ENCODE assay signal across 1 cellular context in genomic region chr11:76444384-76445121, GRCh38.
A peak's percentile ranks its signal among the peaks of the same experiment; 100 is the strongest.
TF ChIP-seq lines count a peak whose summit lies in the region.

TSS of gene EMSY (plus strand) at chr11:76445018. CDS start at chr11:76446939, 1,921 bp downstream.

TF ChIP-seq in HepG2, 621 proteins besides CTCF, POLR2A, EP300 and RAD21 (continued from another document and continues in another):
- TF ChIP-seq KAT7 (CRISPR knock-in tag; IDR thresholded peaks at IDR 0.05; ENCODE audit: borderline replicate concordance) (peak; percentile 94), MXD1 (CRISPR knock-in tag; IDR thresholded peaks at IDR 0.05) (0 out of 2 replicates have a peak, but pooled peaks have one; percentile 55), SPEN (CRISPR knock-in tag; IDR thresholded peaks at IDR 0.05; ENCODE audit: low read depth) (peak; percentile 79), MIER2 (CRISPR knock-in tag; IDR thresholded peaks at IDR 0.05) (no peak), NCOA1 (CRISPR knock-in tag; IDR thresholded peaks at IDR 0.05) (no peak), SMYD3 (CRISPR knock-in tag; IDR thresholded peaks at IDR 0.05) (no peak), ZNF17 (CRISPR knock-in tag; IDR thresholded peaks at IDR 0.05) (no peak), ZNF557 (CRISPR knock-in tag; IDR thresholded peaks at IDR 0.05) (no peak), STAG1 (CRISPR knock-in tag; IDR thresholded peaks at IDR 0.05) (no peak), PHF20 (CRISPR knock-in tag; IDR thresholded peaks at IDR 0.05) (peak; percentile 70), SAP130 (CRISPR knock-in tag; IDR thresholded peaks at IDR 0.05; ENCODE audit: low read depth) (peak; percentile 88), GATA4 (IDR thresholded peaks at IDR 0.05; ENCODE audit: borderline replicate concordance, low read depth) (peak; percentile 73; the same call in 1 of the 2 replicates), ZNF639 (CRISPR knock-in tag; conservative IDR thresholded peaks at IDR 0.05) (no peak; the same call in 1 of the 2 replicates), ZNF816 (CRISPR knock-in tag; IDR thresholded peaks at IDR 0.05; ENCODE audit: borderline replicate concordance) (peak; percentile 58; the same call in 1 of the 2 replicates), ZHX2 (IDR thresholded peaks at IDR 0.05; ENCODE audit: low read depth) (peak; percentile 75; the same call in 1 of the 2 replicates), ZHX2 (CRISPR knock-in tag; IDR thresholded peaks at IDR 0.05; ENCODE audit: borderline replicate concordance) (no peak), GMEB2 (CRISPR knock-in tag; IDR thresholded peaks at IDR 0.05; ENCODE audit: low read depth) (peak; percentile 96), ZBED4 (CRISPR knock-in tag; IDR thresholded peaks at IDR 0.05; ENCODE audit: borderline replicate concordance) (no peak), ZNF615 (CRISPR knock-in tag; IDR thresholded peaks at IDR 0.05; ENCODE audit: borderline replicate concordance) (no peak), ZNF773 (CRISPR knock-in tag; IDR thresholded peaks at IDR 0.05; ENCODE audit: borderline replicate concordance) (no peak), MAFF (IDR thresholded peaks at IDR 0.05; ENCODE audit: low read depth, low read length) (no peak), NFIB (CRISPR knock-in tag; IDR thresholded peaks at IDR 0.05; ENCODE audit: borderline replicate concordance) (no peak), ZNF362 (CRISPR knock-in tag; IDR thresholded peaks at IDR 0.05; ENCODE audit: borderline replicate concordance) (no peak), SALL1 (CRISPR knock-in tag; IDR thresholded peaks at IDR 0.05) (peak; percentile 62), U2AF1 (optimal IDR thresholded peaks at IDR 0.05; ENCODE audit: low read depth, low read length) (peak; percentile 88), MBD4 (IDR thresholded peaks at IDR 0.05; ENCODE audit: borderline replicate concordance, low read length) (no peak), ZNF12 (CRISPR knock-in tag; IDR thresholded peaks at IDR 0.05) (no peak), ZNF280B (CRISPR knock-in tag; IDR thresholded peaks at IDR 0.05; ENCODE audit: borderline replicate concordance) (no peak), RBM22 (optimal IDR thresholded peaks at IDR 0.05; ENCODE audit: low read length) (no peak), ZNF543 (CRISPR knock-in tag; IDR thresholded peaks at IDR 0.05) (peak; percentile 32; the same call in 1 of the 2 replicates), DRAP1 (CRISPR knock-in tag; IDR thresholded peaks at IDR 0.05) (peak; percentile 88), TEF (CRISPR knock-in tag; IDR thresholded peaks at IDR 0.05) (no peak), ZNF333 (CRISPR knock-in tag; IDR thresholded peaks at IDR 0.05; ENCODE audit: borderline replicate concordance) (0 out of 2 replicates have a peak, but pooled peaks have one; percentile 29), ZFX (CRISPR knock-in tag; IDR thresholded peaks at IDR 0.05; ENCODE audit: low read depth) (peak; percentile 82), ZNF891 (CRISPR knock-in tag; IDR thresholded peaks at IDR 0.05) (peak; percentile 77), NBN (conservative IDR thresholded peaks at IDR 0.05) (no peak), ZNF761 (CRISPR knock-in tag; conservative IDR thresholded peaks at IDR 0.05) (peak; percentile 61; the same call in 1 of the 2 replicates), HDAC1 (CRISPR knock-in tag; IDR thresholded peaks at IDR 0.05) (peak; percentile 73), FOXK1 (CRISPR knock-in tag; IDR thresholded peaks at IDR 0.05; ENCODE audit: borderline replicate concordance, low read depth) (peak; percentile 63; the same call in 1 of the 2 replicates), ATF6 (CRISPR knock-in tag; conservative IDR thresholded peaks at IDR 0.05) (no peak; the same call in 1 of the 2 replicates)
